Comparison of ENCODE assay signal across 13 cellular contexts in the genomic region with DNA sequence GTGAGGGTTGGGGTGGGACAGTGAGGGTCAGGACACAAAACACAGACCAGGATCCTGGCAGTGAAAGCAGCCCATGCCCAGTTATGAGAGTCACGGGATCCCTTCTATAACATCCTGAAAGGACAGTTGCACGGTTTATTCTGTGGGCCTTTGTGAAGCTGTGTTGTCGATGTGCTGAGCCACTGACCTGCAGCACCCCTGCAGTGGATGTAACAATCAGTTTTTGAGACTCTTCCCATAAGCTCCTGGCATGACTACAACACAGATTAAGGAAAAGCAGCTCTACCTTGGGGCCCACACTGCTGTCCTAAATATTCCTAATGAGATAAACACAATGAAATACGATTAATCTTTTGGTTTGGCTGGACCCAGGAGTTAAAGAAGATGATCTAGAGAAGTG.
A peak's percentile ranks its signal among the peaks of the same experiment; 100 is the strongest.
DNase-seq lines count a peak whose midpoint lies in the region; ATAC-seq and TF ChIP-seq lines count a peak whose summit lies in the region.
"Had no signal": no experiment of that assay in that cellular context is flagged by ENCODE, and none has a peak within 500 bp of the region (broad histone marks: within the 10 kb centered on the region; RNA-seq: fewer than 3 reads in every experiment).

No MANE protein-coding gene starts in this region.

- no peak for DNase-seq in RWPE1 (ENCODE audit: low spot score)
- peak; percentile 27 for DNase-seq in fibroblast of gingiva (ENCODE audit: low read depth)
- peak; percentile 83 for DNase-seq in pons (ENCODE audit: low spot score)
- no peak for DNase-seq in activated CD8-positive, alpha-beta memory T cell treated with anti-CD3 and anti-CD28 coated beads for 24 hours
- no peak for DNase-seq in HuH-7.5 (ENCODE audit: low spot score)
- DNase-seq: activated CD8-positive, alpha-beta memory T cell treated with anti-CD3 and anti-CD28 coated beads, Interleukin-2, amount 50 U/mL, for 48 hours; NCI-H1436 treated with DMSO at 0.1 percent for 48 hours; NCI-H774 had no signal

- no peak for TF ChIP-seq CTCF in RWPE1 (conservative IDR thresholded peaks at IDR 0.05; ENCODE audit: low read depth)

- H3K9me3 ChIP-seq in BLaER1 treated with 17β-estradiol and CSF1 and Interleukin-3, amounts not matched to agents 10 nM and 100 nM (replicated peaks in 1 of 11) = no peaks in the 10 kb centered on the region
- H3K9me3 ChIP-seq: vagina had no signal

- peaks cover 21 to 84% (median 72%) of the 10 kb centered on the region in 11 experiments; a peak in 21 of 22 replicates for H4K20me1 ChIP-seq in BLaER1 treated with 17β-estradiol and CSF1 and Interleukin-3, amounts not matched to agents 10 nM and 100 nM

- ATAC-seq in GM19023 (IDR thresholded peaks at IDR 0.05; ENCODE audit: unreplicated experiment) = no peak
- no peak for ATAC-seq in GM19035 (IDR thresholded peaks at IDR 0.05; ENCODE audit: unreplicated experiment)

- peaks cover 51 to 90% (median 82%) of the 10 kb centered on the region in 10 experiments for H3K4me1 ChIP-seq in BLaER1 treated with 17β-estradiol and CSF1 and Interleukin-3, amounts not matched to agents 10 nM and 100 nM

- no peak overlapping the region for H3K9ac ChIP-seq in BLaER1 treated with 17β-estradiol and CSF1 and Interleukin-3, amounts not matched to agents 10 nM and 100 nM

- peaks cover 0 to 8% (median 0%) of the 10 kb centered on the region in 11 experiments; a peak in 3 of 22 replicates for H3K27me3 ChIP-seq in BLaER1 treated with 17β-estradiol and CSF1 and Interleukin-3, amounts not matched to agents 10 nM and 100 nM
- H3K27me3 ChIP-seq: SJSA1, vagina had no signal

- peak overlapping the region in 8 of 11 experiments; percentile 47 to 99 (median 60); a peak in 11 of 22 replicates for H3K4me2 ChIP-seq in BLaER1 treated with 17β-estradiol and CSF1 and Interleukin-3, amounts not matched to agents 10 nM and 100 nM

- CTCF ChIA-PET in RWPE1 (lab: Yijun Ruan, JAX) = no interaction called here

- H3K36me3 ChIP-seq in BLaER1 treated with 17β-estradiol and CSF1 and Interleukin-3, amounts not matched to agents 10 nM and 100 nM = peaks cover 0 to 50% (median 21%) of the 10 kb centered on the region in 11 experiments; a peak in 16 of 22 replicates
- H3K36me3 ChIP-seq: vagina had no signal

- no peak overlapping the region for H3K27ac ChIP-seq in BLaER1 treated with 17β-estradiol and CSF1 and Interleukin-3, amounts not matched to agents 10 nM and 100 nM
- peak overlapping the region; percentile 27; the same call in 1 of the 2 replicates for H3K27ac ChIP-seq in RWPE1
- H3K27ac ChIP-seq: SJSA1, vagina had no signal

- POLR2A ChIA-PET in RWPE1 (lab: Yijun Ruan, JAX; ENCODE audit: low non-redundant PET) = no interaction called here

- H3K4me3 ChIP-seq in BLaER1 treated with 17β-estradiol and CSF1 and Interleukin-3, amounts not matched to agents 10 nM and 100 nM = no peak overlapping the region
- H3K4me3 ChIP-seq: SJSA1, vagina had no signal

Comparison
In these comparisons a context has a peak if more than half of its experiments do, and no peak if none do; other contexts are left out.
1. DNase-seq: peak in fibroblast of gingiva (single experiment) and pons (single experiment); none in RWPE1 (single experiment), activated CD8-positive, alpha-beta memory T cell treated with anti-CD3 and anti-CD28 coated beads for 24 hours (single experiment) and HuH-7.5 (single experiment).